ENCODE assay signal across 10 cellular contexts in the genomic region with DNA sequence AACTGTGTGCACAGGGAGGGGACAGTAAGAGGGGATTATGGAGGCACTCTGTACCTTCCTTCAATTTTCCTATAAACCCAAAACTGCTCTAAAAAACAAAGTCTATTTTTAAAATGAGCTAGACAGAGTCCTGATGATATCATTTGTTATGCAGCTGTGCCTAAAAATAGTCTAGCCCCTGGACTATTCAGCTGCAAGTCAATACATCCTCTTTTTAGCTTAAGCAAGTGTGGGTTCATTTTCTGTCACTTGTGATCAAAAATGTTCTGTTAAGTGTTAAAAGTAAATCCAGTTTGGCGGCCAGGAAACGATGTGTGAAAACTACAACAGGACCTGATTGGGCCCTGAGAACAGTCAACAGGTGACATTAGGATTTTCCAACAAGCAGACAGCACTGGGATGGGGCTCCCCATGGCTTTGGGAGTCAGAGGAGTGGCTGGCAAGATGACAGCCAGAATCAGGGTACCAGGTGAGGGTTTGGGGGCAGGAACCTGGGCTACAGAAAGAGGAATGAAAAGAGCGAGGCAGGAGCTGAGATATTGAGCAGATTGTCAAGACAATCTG. TPM values are rescaled to one million over a fixed set of nuclear protein-coding genes. Genes with fewer than 3 reads are reported as not detected.
DNase-seq lines count a peak whose midpoint lies in the region; ATAC-seq and TF ChIP-seq lines count a peak whose summit lies in the region.
"Had no signal": no experiment of that assay in that cellular context is flagged by ENCODE, and none has a peak within 500 bp of the region (broad histone marks: within the 10 kb centered on the region; RNA-seq: fewer than 3 reads in every experiment).

No MANE protein-coding gene starts in this region.

- intact Hi-C loops in activated T-helper 2 cell treated with anti-CD3 and anti-CD28 coated beads, Interferon-gamma antibody, Interleukin-2, Interleukin-4, amounts not matched to agents 10 μg/mL and 5 μg/mL and 100 μg/mL, durations not matched to agents 14 hours and 24 hours and 36 hours (cut with micrococcal nuclease) = no loop called here

- no peaks in the 10 kb centered on the region for H4K20me1 ChIP-seq in Karpas-422 (ENCODE audit: insufficient read depth, low read depth, low read length)

- H3K9me3 ChIP-seq in Karpas-422 (ENCODE audit: low read length) = no peaks in the 10 kb centered on the region
- H3K9me3 ChIP-seq in thoracic aorta = no peaks in the 10 kb centered on the region
- H3K9me3 ChIP-seq: sigmoid colon had no signal

- H3K79me2 ChIP-seq in Karpas-422 (ENCODE audit: low read length) = no peaks in the 10 kb centered on the region

- H3K9me2 ChIP-seq in Karpas-422 (replicated peaks; ENCODE audit: insufficient read depth, low read length) = no peaks in the 10 kb centered on the region

- H3K27me3 ChIP-seq in Karpas-422 (ENCODE audit: low read length) = no peaks in the 10 kb centered on the region
- H3K27me3 ChIP-seq in thoracic aorta (replicated peaks; ENCODE audit: insufficient read depth) = no peaks in the 10 kb centered on the region
- H3K27me3 ChIP-seq: sigmoid colon had no signal

- no peak for TF ChIP-seq CTCF in thoracic aorta (IDR thresholded peaks at IDR 0.05)

- H3K27ac ChIP-seq in Karpas-422 (ENCODE audit: low read length) (peak overlapping the region; percentile 73), thoracic aorta (peak overlapping the region; percentile 90 to 92)

- peak overlapping the region; percentile 44 for H3K9ac ChIP-seq in Karpas-422 (ENCODE audit: low read length)

- peaks cover 2% of the 10 kb centered on the region for H3K36me3 Mint-ChIP-seq in T-helper 2 cell treated with Interferon-gamma antibody and Interleukin-4, amounts not matched to agents 5 μg/mL and 100 μg/mL, for 36 hours (ENCODE audit: low read depth)
- H3K36me3 Mint-ChIP-seq in activated T-helper 2 cell treated with anti-CD3 and anti-CD28 coated beads, Interferon-gamma antibody, Interleukin-2, Interleukin-4, amounts not matched to agents 10 μg/mL and 5 μg/mL and 100 μg/mL, durations not matched to agents 14 hours and 24 hours and 36 hours (ENCODE audit: low read depth) = peaks cover 17% of the 10 kb centered on the region

- no peaks in the 10 kb centered on the region for H3K36me3 ChIP-seq in Karpas-422 (ENCODE audit: insufficient read depth, low read length)
- H3K36me3 ChIP-seq in thoracic aorta = no peaks in the 10 kb centered on the region
- H3K36me3 ChIP-seq: sigmoid colon had no signal

- DNase-seq in T-helper 2 cell treated with Interferon-gamma antibody and Interleukin-4, amounts not matched to agents 5 μg/mL and 100 μg/mL, for 36 hours (ENCODE audit: low spot score) = no peak
- DNase-seq in T-helper 2 cell (no peak), Karpas-422 (peak; percentile 52), dermis blood vessel endothelial cell (peak; percentile 26), thoracic aorta (ENCODE audit: low spot score) (no peak), NCI-H2196 (lab: John Stamatoyannopoulos, UW; ENCODE audit: unreplicated experiment) (no peak)
- no peak for DNase-seq in NK-92 treated with Interleukin-12 subunit alpha and Interleukin-12 subunit beta, amount 100 ng/mL, for 24 hours (lab: John Stamatoyannopoulos, UW)
- no peak for DNase-seq in activated T-helper 2 cell treated with anti-CD3 and anti-CD28 coated beads, Interferon-gamma antibody, Interleukin-2, Interleukin-4, amounts not matched to agents 10 μg/mL and 5 μg/mL and 100 μg/mL, durations not matched to agents 14 hours and 24 hours and 36 hours (ENCODE audit: low spot score)
- DNase-seq: NCI-H510A, sigmoid colon had no signal

- no peak overlapping the region for H3K4me3 Mint-ChIP-seq in T-helper 2 cell treated with Interferon-gamma antibody and Interleukin-4, amounts not matched to agents 5 μg/mL and 100 μg/mL, for 36 hours
- H3K4me3 Mint-ChIP-seq in activated T-helper 2 cell treated with anti-CD3 and anti-CD28 coated beads, Interferon-gamma antibody, Interleukin-2, Interleukin-4, amounts not matched to agents 10 μg/mL and 5 μg/mL and 100 μg/mL, durations not matched to agents 14 hours and 24 hours and 36 hours (ENCODE audit: low read depth) = no peak overlapping the region

- peaks cover 28% of the 10 kb centered on the region for H3K4me1 Mint-ChIP-seq in T-helper 2 cell treated with Interferon-gamma antibody and Interleukin-4, amounts not matched to agents 5 μg/mL and 100 μg/mL, for 36 hours (ENCODE audit: low read depth)
- peaks cover 47% of the 10 kb centered on the region for H3K4me1 Mint-ChIP-seq in activated T-helper 2 cell treated with anti-CD3 and anti-CD28 coated beads, Interferon-gamma antibody, Interleukin-2, Interleukin-4, amounts not matched to agents 10 μg/mL and 5 μg/mL and 100 μg/mL, durations not matched to agents 14 hours and 24 hours and 36 hours (ENCODE audit: low read depth)

- ATAC-seq in thoracic aorta (ENCODE audit: insufficient number of reproducible peaks, low FRiP score, low read depth) = peak; percentile 25

- peak overlapping the region; percentile 37 for H3K4me2 ChIP-seq in Karpas-422 (ENCODE audit: low read depth, low read length, poor library complexity, severe bottlenecking)

- peak overlapping the region; percentile 22 for H3K27ac Mint-ChIP-seq in T-helper 2 cell treated with Interferon-gamma antibody and Interleukin-4, amounts not matched to agents 5 μg/mL and 100 μg/mL, for 36 hours
- no peak overlapping the region for H3K27ac Mint-ChIP-seq in activated T-helper 2 cell treated with anti-CD3 and anti-CD28 coated beads, Interferon-gamma antibody, Interleukin-2, Interleukin-4, amounts not matched to agents 10 μg/mL and 5 μg/mL and 100 μg/mL, durations not matched to agents 14 hours and 24 hours and 36 hours

- H3K4me3 ChIP-seq in Karpas-422 (ENCODE audit: low read length) (no peak overlapping the region), thoracic aorta (peak overlapping the region; percentile 12)
- H3K4me3 ChIP-seq: sigmoid colon had no signal

- H3K27me3 Mint-ChIP-seq in T-helper 2 cell treated with Interferon-gamma antibody and Interleukin-4, amounts not matched to agents 5 μg/mL and 100 μg/mL, for 36 hours (ENCODE audit: low read depth) = peaks cover 6% of the 10 kb centered on the region
- H3K27me3 Mint-ChIP-seq in activated T-helper 2 cell treated with anti-CD3 and anti-CD28 coated beads, Interferon-gamma antibody, Interleukin-2, Interleukin-4, amounts not matched to agents 10 μg/mL and 5 μg/mL and 100 μg/mL, durations not matched to agents 14 hours and 24 hours and 36 hours (ENCODE audit: low read depth) = no peaks in the 10 kb centered on the region

- peak overlapping the region; percentile 16; the same call in 1 of the 2 replicates for H2AFZ ChIP-seq in Karpas-422 (ENCODE audit: low read length)

- H3K4me1 ChIP-seq in Karpas-422 (ENCODE audit: low read length) (peaks cover 33% of the 10 kb centered on the region), thoracic aorta (ENCODE audit: control insufficient read depth in 1 of 2, low read depth in 2 of 2) (peaks cover 38 to 68% of the 10 kb centered on the region in 2 donors)

- peaks cover 13% of the 10 kb centered on the region for H3K9me3 Mint-ChIP-seq in T-helper 2 cell treated with Interferon-gamma antibody and Interleukin-4, amounts not matched to agents 5 μg/mL and 100 μg/mL, for 36 hours
- H3K9me3 Mint-ChIP-seq in activated T-helper 2 cell treated with anti-CD3 and anti-CD28 coated beads, Interferon-gamma antibody, Interleukin-2, Interleukin-4, amounts not matched to agents 10 μg/mL and 5 μg/mL and 100 μg/mL, durations not matched to agents 14 hours and 24 hours and 36 hours = peaks cover 25% of the 10 kb centered on the region

RNA-seq across cellular contexts. Expression of a gene that starts 33.9 kb away (rescaled TPM):
- total RNA-seq in Karpas-422 (2014; rRNA removed; shearing (Covaris generic); ENCODE audit: low replicate concordance) = 110 and 158 TPM in 2 replicates
- total RNA-seq in dermis blood vessel endothelial cell (60.6 and 129 TPM in 2 replicates), thoracic aorta (10 to 100 TPM; 33.6 to 50.6 TPM)
- total RNA-seq in activated T-helper 2 cell treated with anti-CD3 and anti-CD28 coated beads, Interferon-gamma antibody, Interleukin-2, Interleukin-4, amounts not matched to agents 10 μg/mL and 5 μg/mL and 100 μg/mL, durations not matched to agents 14 hours and 24 hours and 36 hours = 99.4 and 103 TPM in 2 replicates

Comparison
In these comparisons a context has a peak if more than half of its experiments do, and no peak if none do; other contexts are left out.
1. DNase-seq: peak in Karpas-422 (single experiment) and dermis blood vessel endothelial cell (single experiment); none in T-helper 2 cell treated with Interferon-gamma antibody and Interleukin-4, amounts not matched to agents 5 μg/mL and 100 μg/mL, for 36 hours (single experiment), T-helper 2 cell (0 of 5), thoracic aorta (single experiment), NK-92 treated with Interleukin-12 subunit alpha and Interleukin-12 subunit beta, amount 100 ng/mL, for 24 hours (single experiment), NCI-H2196 (single experiment) and activated T-helper 2 cell treated with anti-CD3 and anti-CD28 coated beads, Interferon-gamma antibody, Interleukin-2, Interleukin-4, amounts not matched to agents 10 μg/mL and 5 μg/mL and 100 μg/mL, durations not matched to agents 14 hours and 24 hours and 36 hours (single experiment).